Comparison of ENCODE assay signal across 27 cellular contexts in the genomic region with DNA sequence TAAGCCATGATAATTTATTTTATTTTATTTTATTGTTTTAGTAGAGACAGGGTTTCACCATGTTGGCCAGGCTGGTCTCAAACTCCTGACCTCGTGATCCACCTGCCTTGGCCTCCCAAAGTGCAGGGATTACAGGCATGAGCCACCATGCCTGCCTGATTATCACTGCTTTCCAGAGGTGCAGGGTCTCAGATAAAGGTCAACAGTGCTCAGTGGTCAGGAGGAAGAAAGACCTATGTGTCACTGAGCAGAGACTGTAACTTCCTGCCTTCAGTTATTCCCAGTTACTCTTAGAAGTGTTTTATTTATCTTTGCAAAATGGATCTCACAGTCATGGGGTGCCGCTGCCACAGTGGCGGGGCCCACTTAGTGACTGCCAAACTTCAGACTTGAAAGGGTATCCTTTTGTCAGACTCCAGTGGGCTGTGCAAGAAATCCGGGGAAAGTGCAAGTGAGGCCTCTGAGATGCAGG. TPM values are rescaled to one million over a fixed set of nuclear protein-coding genes. Genes with fewer than 3 reads are reported as not detected.
DNase-seq lines count a peak whose midpoint lies in the region; ATAC-seq and TF ChIP-seq lines count a peak whose summit lies in the region.
"Had no signal": no experiment of that assay in that cellular context is flagged by ENCODE, and none has a peak within 500 bp of the region (broad histone marks: within the 10 kb centered on the region; RNA-seq: fewer than 3 reads in every experiment).

No MANE protein-coding gene starts in this region.

- peak; percentile 61 for ATAC-seq in activated CD8-positive, alpha-beta T cell treated with anti-CD3 and anti-CD28 coated beads for 36 hours
- ATAC-seq in GM19395 (IDR thresholded peaks at IDR 0.05; ENCODE audit: unreplicated experiment) (no peak), GM18861 (IDR thresholded peaks at IDR 0.05; ENCODE audit: unreplicated experiment) (no peak)
- ATAC-seq: left lobe of liver, psoas muscle had no signal

- H2BK5ac ChIP-seq in mesendoderm (ENCODE audit: low read length), result no peak overlapping the region

- intact Hi-C loops in activated naive CD4-positive, alpha-beta T cell treated with anti-CD3 and anti-CD28 coated beads for 36 hours (cut with micrococcal nuclease), result no loop called here
- intact Hi-C loops in activated CD8-positive, alpha-beta T cell treated with anti-CD3 and anti-CD28 coated beads for 36 hours (cut with micrococcal nuclease), result no loop called here

- no peaks in the 10 kb centered on the region for H3K79me1 ChIP-seq in mesendoderm (ENCODE audit: low read length)

- H3K36me3 Mint-ChIP-seq in activated naive CD4-positive, alpha-beta T cell treated with anti-CD3 and anti-CD28 coated beads for 36 hours (ENCODE audit: low read depth), result peaks cover 10% of the 10 kb centered on the region
- H3K36me3 Mint-ChIP-seq in activated CD8-positive, alpha-beta T cell treated with anti-CD3 and anti-CD28 coated beads for 36 hours (ENCODE audit: low read depth), result peaks cover 7% of the 10 kb centered on the region

- H3K4me2 ChIP-seq in mesendoderm (ENCODE audit: low read length), result no peak overlapping the region

- H3K27ac ChIP-seq in mesendoderm (ENCODE audit: low read depth, low read length), result peak overlapping the region; percentile 75
- H3K27ac ChIP-seq: C4-2B, psoas muscle, transverse colon had no signal

- H2BK120ac ChIP-seq in mesendoderm (ENCODE audit: low read depth, low read length), result no peak overlapping the region

- H4K8ac ChIP-seq in mesendoderm (ENCODE audit: low read depth, low read length), result no peak overlapping the region

- H3K4me3 Mint-ChIP-seq in activated naive CD4-positive, alpha-beta T cell treated with anti-CD3 and anti-CD28 coated beads for 36 hours, result no peak overlapping the region
- H3K4me3 Mint-ChIP-seq in activated CD8-positive, alpha-beta T cell treated with anti-CD3 and anti-CD28 coated beads for 36 hours, result no peak overlapping the region
- H3K4me3 Mint-ChIP-seq: memory B cell had no signal

- H3K23ac ChIP-seq in mesendoderm (ENCODE audit: low read length), result no peak overlapping the region

- peak overlapping the region; percentile 53 for H3K27ac Mint-ChIP-seq in activated naive CD4-positive, alpha-beta T cell treated with anti-CD3 and anti-CD28 coated beads for 36 hours
- H3K27ac Mint-ChIP-seq in activated CD8-positive, alpha-beta T cell treated with anti-CD3 and anti-CD28 coated beads for 36 hours, result no peak overlapping the region
- H3K27ac Mint-ChIP-seq: memory B cell had no signal

- no peak overlapping the region for H2BK15ac ChIP-seq in mesendoderm (replicated peaks; ENCODE audit: low read depth)

- no peak for DNase-seq in activated naive CD4-positive, alpha-beta T cell treated with anti-CD3 and anti-CD28 coated beads for 36 hours
- no peak for DNase-seq in activated naive CD4-positive, alpha-beta T cell treated with Interleukin-2 at 50 U/mL for 16 hours
- peak; percentile 30 for DNase-seq in activated CD8-positive, alpha-beta T cell treated with anti-CD3 and anti-CD28 coated beads for 36 hours
- peak; percentile 50 for DNase-seq in mesendoderm
- peak; percentile 24 for DNase-seq in retina
- no peak for DNase-seq in T-helper 9 cell
- DNase-seq: 8988T; activated CD4-positive, alpha-beta T cell treated with anti-CD3 and anti-CD28 coated beads for 1 hour; activated CD8-positive, alpha-beta memory T cell treated with anti-CD3 and anti-CD28 coated beads for 24 hours; caudate nucleus; cortex of kidney; DMS79 treated with DMSO at 0.1 percent for 48 hours; effector memory CD4-positive, alpha-beta T cell; GF-D8; glutamatergic neuron; NCI-H1092 treated with DMSO at 0.1 percent for 48 hours; NCI-H187; NCI-H2171; NCI-H510A; psoas muscle; stimulated activated CD4-positive, alpha-beta T cell treated with anti-CD3 and anti-CD28 coated beads, Interleukin-4, amount 100 ng/mL, for 24 hours; transverse colon had no signal

- H3K4ac ChIP-seq in mesendoderm (ENCODE audit: low read depth, low read length), result no peak overlapping the region

- POLR2A ChIA-PET in activated CD8-positive, alpha-beta T cell treated with anti-CD3 and anti-CD28 coated beads for 36 hours (lab: Charles Lee), result no interaction called here

- TF ChIP-seq CTCF in activated CD8-positive, alpha-beta T cell treated with anti-CD3 and anti-CD28 coated beads for 36 hours (IDR thresholded peaks at IDR 0.05), result no peak

- no peaks in the 10 kb centered on the region for H3K4me1 ChIP-seq in mesendoderm (ENCODE audit: control insufficient read depth, low read depth, low read length)
- H3K4me1 ChIP-seq: psoas muscle, transverse colon had no signal

- peaks cover 6% of the 10 kb centered on the region for H3K4me1 Mint-ChIP-seq in activated naive CD4-positive, alpha-beta T cell treated with anti-CD3 and anti-CD28 coated beads for 36 hours (ENCODE audit: low read depth)
- peaks cover 9% of the 10 kb centered on the region for H3K4me1 Mint-ChIP-seq in activated CD8-positive, alpha-beta T cell treated with anti-CD3 and anti-CD28 coated beads for 36 hours (ENCODE audit: low read depth)

- peaks cover 18% of the 10 kb centered on the region for H3K9me3 Mint-ChIP-seq in activated naive CD4-positive, alpha-beta T cell treated with anti-CD3 and anti-CD28 coated beads for 36 hours
- H3K9me3 Mint-ChIP-seq in activated CD8-positive, alpha-beta T cell treated with anti-CD3 and anti-CD28 coated beads for 36 hours, result peaks cover 19% of the 10 kb centered on the region

- H3K9ac ChIP-seq in mesendoderm (ENCODE audit: low read length), result no peak overlapping the region

- no peak overlapping the region for H3K4me3 ChIP-seq in mesendoderm (ENCODE audit: low read length)
- H3K4me3 ChIP-seq: psoas muscle, transverse colon had no signal

- H2AK5ac ChIP-seq in mesendoderm (ENCODE audit: low read length), result no peak overlapping the region

- H4K5ac ChIP-seq in mesendoderm (ENCODE audit: low read length), result no peak overlapping the region

- peak overlapping the region; percentile 77 for H3K18ac ChIP-seq in mesendoderm (ENCODE audit: low read length)

- H3K27me3 ChIP-seq in mesendoderm (ENCODE audit: insufficient read depth, low read length, poor library complexity), result no peaks in the 10 kb centered on the region
- H3K27me3 ChIP-seq: transverse colon had no signal

- no CpG with 5 or more reads among the region's 4 CpGs for WGBS in mesendoderm (ENCODE audit: extremely low coverage, insufficient coverage, low lambda C conversion rate)

- CTCF ChIA-PET in activated naive CD4-positive, alpha-beta T cell treated with anti-CD3 and anti-CD28 coated beads for 36 hours (lab: Charles Lee), result no interaction called here
- CTCF ChIA-PET in activated CD8-positive, alpha-beta T cell treated with anti-CD3 and anti-CD28 coated beads for 36 hours (lab: Charles Lee), result no interaction called here

- H3K56ac ChIP-seq in mesendoderm (ENCODE audit: low read length), result no peak overlapping the region

- H3K79me2 ChIP-seq in mesendoderm (ENCODE audit: control insufficient read depth, insufficient read depth, low read length), result no peaks in the 10 kb centered on the region

- no peaks in the 10 kb centered on the region for H3K36me3 ChIP-seq in mesendoderm (ENCODE audit: control insufficient read depth, insufficient read depth, low read length)
- H3K36me3 ChIP-seq: transverse colon had no signal

- H3K27me3 Mint-ChIP-seq in activated naive CD4-positive, alpha-beta T cell treated with anti-CD3 and anti-CD28 coated beads for 36 hours (ENCODE audit: low read depth), result no peaks in the 10 kb centered on the region
- H3K27me3 Mint-ChIP-seq in activated CD8-positive, alpha-beta T cell treated with anti-CD3 and anti-CD28 coated beads for 36 hours, result no peaks in the 10 kb centered on the region
- H3K27me3 Mint-ChIP-seq: memory B cell had no signal

RNA-seq across cellular contexts. Expression of a gene that starts 59.3 kb away (rescaled TPM):
- total RNA-seq in activated naive CD4-positive, alpha-beta T cell treated with anti-CD3 and anti-CD28 coated beads for 36 hours, result 10 to 100 TPM; 14.4 to 16.4 TPM
- total RNA-seq in activated CD8-positive, alpha-beta T cell treated with anti-CD3 and anti-CD28 coated beads for 36 hours, result 10 to 100 TPM; 12.5 to 13.2 TPM
- polyA plus RNA-seq in mesendoderm (2013, experiment 1 of 2), result 27.0 TPM
- 25.8 TPM for polyA plus RNA-seq in mesendoderm (2013, experiment 2 of 2)

Comparison
In these comparisons a context has a peak if more than half of its experiments do, and no peak if none do; other contexts are left out.
1. DNase-seq: peak in activated CD8-positive, alpha-beta T cell treated with anti-CD3 and anti-CD28 coated beads for 36 hours (single experiment), mesendoderm (single experiment) and retina (single experiment); none in activated naive CD4-positive, alpha-beta T cell treated with anti-CD3 and anti-CD28 coated beads for 36 hours (single experiment), activated naive CD4-positive, alpha-beta T cell treated with Interleukin-2 at 50 U/mL for 16 hours (single experiment) and T-helper 9 cell (single experiment).